In the genomic region with DNA sequence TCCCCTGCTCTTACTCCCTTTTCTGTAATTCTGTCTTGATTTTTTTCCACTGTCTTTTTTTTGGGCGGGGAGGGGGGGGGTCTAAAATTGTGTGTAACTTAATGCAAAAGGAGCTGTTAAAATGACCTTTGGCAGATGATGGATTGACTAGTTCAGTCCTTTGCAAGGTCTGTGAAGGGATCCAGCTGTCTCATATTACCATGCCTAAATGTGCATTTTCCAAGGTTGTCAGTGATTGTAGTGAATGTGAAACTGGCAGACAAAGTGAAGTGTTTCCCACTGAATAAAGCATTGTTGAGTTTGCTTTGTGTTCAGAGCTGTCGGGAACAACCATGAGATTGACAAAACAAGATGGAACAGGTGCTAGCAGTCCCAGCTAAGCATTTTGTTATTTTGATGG, we compare ENCODE assay signal across 16 cellular contexts.
DNase-seq lines count a peak whose midpoint lies in the region; ATAC-seq and TF ChIP-seq lines count a peak whose summit lies in the region.
"Had no signal": no experiment of that assay in that cellular context is flagged by ENCODE, and none has a peak within 500 bp of the region (broad histone marks: within the 10 kb centered on the region; RNA-seq: fewer than 3 reads in every experiment).

No MANE protein-coding gene starts in this region.

- TF ChIP-seq CTCF in nephron progenitor cell (IDR thresholded peaks at IDR 0.05) (no peak), heart right ventricle (IDR thresholded peaks at IDR 0.05) (no peak)

- H3K27me3 ChIP-seq in heart right ventricle, result no peaks in the 10 kb centered on the region

- peak; percentile 28 for DNase-seq in DMS53 treated with DMSO at 0.1 percent for 48 hours (lab: John Stamatoyannopoulos, UW; ENCODE audit: unreplicated experiment)
- DNase-seq in NCI-H2029 (lab: John Stamatoyannopoulos, UW), result peak; percentile 43
- DNase-seq in SHP77 treated with DMSO at 0.1 percent for 48 hours (lab: John Stamatoyannopoulos, UW), result peak; percentile 92
- no peak for DNase-seq in nephron progenitor cell
- DNase-seq in activated CD4-positive, alpha-beta T cell treated with anti-CD3 and anti-CD28 coated beads, Interleukin-2, amount 50 U/mL, for 48 hours, result no peak
- no peak for DNase-seq in heart right ventricle
- DNase-seq: activated CD4-positive, CD25-positive, alpha-beta regulatory T cell; activated CD8-positive, alpha-beta memory T cell treated with anti-CD3 and anti-CD28 coated beads, Interleukin-2, amount 10 ng/mL, durations not matched to agents 7 days and 5 days; activated gamma-delta T cell; Caco-2; GM23248; mammary epithelial cell; NCI-H1694 treated with DMSO at 0.1 percent for 48 hours; stimulated activated naive CD4-positive, alpha-beta T cell had no signal

- no peak overlapping the region for H3K27ac ChIP-seq in heart right ventricle
- H3K27ac ChIP-seq: GM23248 had no signal

- peaks cover 18% of the 10 kb centered on the region for H3K36me3 Mint-ChIP-seq in nephron progenitor cell (ENCODE audit: low read depth)

- no peaks in the 10 kb centered on the region for H3K4me1 ChIP-seq in heart right ventricle
- H3K4me1 ChIP-seq: Caco-2 had no signal

- peaks cover 78% of the 10 kb centered on the region for H3K4me1 Mint-ChIP-seq in nephron progenitor cell
- H3K4me1 Mint-ChIP-seq: activated CD8-positive, alpha-beta memory T cell treated with anti-CD3 and anti-CD28 coated beads, Interleukin-2, amount 10 ng/mL, durations not matched to agents 7 days and 5 days had no signal

- H3K27ac Mint-ChIP-seq in nephron progenitor cell, result peak overlapping the region; percentile 84
- H3K27ac Mint-ChIP-seq: activated CD8-positive, alpha-beta memory T cell treated with anti-CD3 and anti-CD28 coated beads, Interleukin-2, amount 10 ng/mL, durations not matched to agents 7 days and 5 days had no signal

- H3K9me3 Mint-ChIP-seq in nephron progenitor cell, result peaks cover 3% of the 10 kb centered on the region

- H3K36me3 ChIP-seq in heart right ventricle, result peaks cover 0 to 13% (median 0%) of the 10 kb centered on the region in 9 donors

- peaks cover 2% of the 10 kb centered on the region for H3K27me3 Mint-ChIP-seq in nephron progenitor cell (ENCODE audit: low read depth, poor library complexity)
- H3K27me3 Mint-ChIP-seq: activated CD8-positive, alpha-beta memory T cell treated with anti-CD3 and anti-CD28 coated beads, Interleukin-2, amount 10 ng/mL, durations not matched to agents 7 days and 5 days had no signal

- H3K4me3 ChIP-seq in heart right ventricle, result no peak overlapping the region
- H3K4me3 ChIP-seq: GM23248 had no signal

- H3K4me3 Mint-ChIP-seq in nephron progenitor cell, result peak overlapping the region; percentile 29
- H3K4me3 Mint-ChIP-seq: activated CD8-positive, alpha-beta memory T cell treated with anti-CD3 and anti-CD28 coated beads, Interleukin-2, amount 10 ng/mL, durations not matched to agents 7 days and 5 days had no signal

- ATAC-seq in HG02678 (IDR thresholded peaks at IDR 0.05; ENCODE audit: unreplicated experiment), result no peak
- ATAC-seq in heart right ventricle, result no peak
- ATAC-seq in HG02938 (IDR thresholded peaks at IDR 0.05; ENCODE audit: unreplicated experiment), result no peak
- ATAC-seq: activated CD8-positive, alpha-beta memory T cell treated with anti-CD3 and anti-CD28 coated beads, Interleukin-2, amount 10 ng/mL, durations not matched to agents 7 days and 5 days had no signal

- H3K9me3 ChIP-seq in heart right ventricle, result no peaks in the 10 kb centered on the region
- H3K9me3 ChIP-seq: Caco-2 had no signal

- intact Hi-C loops in heart right ventricle (cut with DNase I), result no loop called here

- WGBS in heart right ventricle, 2 donors, result 83 to 91% methylated on average over 2 of the region's 2 CpGs

Comparison
In these comparisons a context has a peak if more than half of its experiments do, and no peak if none do; other contexts are left out.
1. DNase-seq: peak in DMS53 treated with DMSO at 0.1 percent for 48 hours (single experiment), NCI-H2029 (single experiment) and SHP77 treated with DMSO at 0.1 percent for 48 hours (single experiment); none in nephron progenitor cell (single experiment), activated CD4-positive, alpha-beta T cell treated with anti-CD3 and anti-CD28 coated beads, Interleukin-2, amount 50 U/mL, for 48 hours (0 of 2) and heart right ventricle (0 of 2).